29 cellular contexts compared by ENCODE assay signal in the genomic region with DNA sequence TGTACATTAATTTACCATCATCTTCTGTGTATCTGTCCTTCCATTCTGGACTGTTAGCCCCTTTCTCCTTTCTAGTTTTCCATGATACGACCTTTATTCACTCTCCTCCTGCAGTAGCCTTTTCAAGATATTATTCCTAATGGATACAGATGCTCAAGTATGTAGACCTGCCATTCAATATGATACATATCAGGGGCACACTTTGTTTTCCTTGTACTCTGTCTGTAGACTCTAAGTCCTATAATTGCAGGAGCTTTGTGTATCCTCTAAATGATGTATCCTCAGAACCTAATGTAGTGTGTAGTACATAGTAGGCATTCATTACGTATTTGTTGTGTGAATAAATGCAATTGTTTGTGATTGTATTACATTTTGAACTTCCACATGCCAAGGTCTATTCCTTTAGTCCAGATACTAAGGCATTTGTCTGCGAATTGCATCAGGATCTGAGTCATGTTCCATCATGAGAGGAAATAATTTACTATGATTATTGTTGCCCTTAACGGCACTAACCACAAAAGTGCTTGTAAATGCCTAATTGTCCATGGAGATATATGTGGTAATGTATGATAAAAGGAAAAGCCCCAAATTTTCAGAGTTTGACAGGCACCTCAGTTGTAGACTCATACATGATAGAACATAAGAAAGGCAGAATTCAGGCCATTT. TPM values are rescaled to one million over a fixed set of nuclear protein-coding genes. Genes with fewer than 3 reads are reported as not detected.
DNase-seq lines count a peak whose midpoint lies in the region; ATAC-seq, FAIRE-seq and TF ChIP-seq lines count a peak whose summit lies in the region.
"Had no signal": no experiment of that assay in that cellular context is flagged by ENCODE, and none has a peak within 500 bp of the region (broad histone marks: within the 10 kb centered on the region; RNA-seq: fewer than 3 reads in every experiment).

No MANE protein-coding gene starts in this region.

- TF ChIP-seq CTCF in astrocyte of the cerebellum (IDR thresholded peaks at IDR 0.05; ENCODE audit: low read depth, low read length, missing control alignments) (no peak), esophagus muscularis mucosa (IDR thresholded peaks at IDR 0.05) (no peak), left ventricle myocardium inferior (IDR thresholded peaks at IDR 0.05; ENCODE audit: borderline replicate concordance) (no peak)

- no peaks in the 10 kb centered on the region for H3K9me3 ChIP-seq in esophagus muscularis mucosa
- H3K9me3 ChIP-seq in left ventricle myocardium inferior (replicated peaks) = peaks cover 3% of the 10 kb centered on the region
- H3K9me3 ChIP-seq: colonic mucosa, heart left ventricle, upper lobe of right lung had no signal

- TF ChIP-seq POLR2A in esophagus muscularis mucosa (IDR thresholded peaks at IDR 0.05; ENCODE audit: low read depth) = no peak

- no peak for ATAC-seq in activated naive CD8-positive, alpha-beta T cell treated with anti-CD3 and anti-CD28 coated beads, Interleukin-2, amount 50 U/mL, for 24 hours
- ATAC-seq: heart left ventricle, K562, T-cell, upper lobe of right lung had no signal

- DNase-seq in A172 (ENCODE audit: low spot score) (peak; percentile 44), NCI-H226 (peak; percentile 6), astrocyte of the cerebellum (ENCODE audit: low read depth) (peak; percentile 3), foreskin melanocyte (peak; percentile 35), esophagus muscularis mucosa (ENCODE audit: extremely low spot score) (no peak), left ventricle myocardium inferior (no peak), GM19239 (ENCODE audit: insufficient read length, low spot score) (no peak)
- DNase-seq in activated naive CD8-positive, alpha-beta T cell treated with anti-CD3 and anti-CD28 coated beads, Interleukin-2, amount 50 U/mL, for 24 hours = no peak
- DNase-seq: activated CD4-positive, alpha-beta T cell treated with anti-CD3 and anti-CD28 coated beads for 1 hour; activated CD8-positive, alpha-beta memory T cell treated with anti-CD3 and anti-CD28 coated beads for 24 hours; activated gamma-delta T cell; activated T-cell treated with anti-CD3 and anti-CD28 coated beads, Interleukin-2, amount 50 U/mL, for 1 hour; AML-193; brain microvascular endothelial cell; CD4-positive, alpha-beta memory T cell; colonic mucosa; DMS153; heart left ventricle; naive B cell; NCI-H1436 treated with DMSO at 0.1 percent for 48 hours; nucleus accumbens; SHP77 treated with DMSO at 0.1 percent for 48 hours; stimulated activated CD4-positive, alpha-beta T cell treated with anti-CD3 and anti-CD28 coated beads, Interleukin-2, amount 100 ng/mL, for 24 hours; substantia nigra; T-cell; upper lobe of right lung had no signal

- H3K27me3 ChIP-seq in esophagus muscularis mucosa (no peaks in the 10 kb centered on the region), left ventricle myocardium inferior (ENCODE audit: low read depth) (no peaks in the 10 kb centered on the region)
- H3K27me3 ChIP-seq: brain microvascular endothelial cell, colonic mucosa, heart left ventricle, upper lobe of right lung had no signal

- FAIRE-seq in GM19239 (lab: Jason Lieb, UNC) = no peak
- FAIRE-seq: A204.1, K562 had no signal

- H3K27ac Mint-ChIP-seq in activated naive CD8-positive, alpha-beta T cell treated with anti-CD3 and anti-CD28 coated beads, Interleukin-2, amount 50 U/mL, for 24 hours = no peak overlapping the region
- H3K27ac Mint-ChIP-seq: CD4-positive, alpha-beta memory T cell; naive B cell; T-cell had no signal

- H3K27me3 Mint-ChIP-seq in activated naive CD8-positive, alpha-beta T cell treated with anti-CD3 and anti-CD28 coated beads, Interleukin-2, amount 50 U/mL, for 24 hours = no peaks in the 10 kb centered on the region
- H3K27me3 Mint-ChIP-seq: CD4-positive, alpha-beta memory T cell; naive B cell; T-cell had no signal

- H3K27ac ChIP-seq in esophagus muscularis mucosa (replicated peaks in 1 of 4) (no peak overlapping the region), left ventricle myocardium inferior (replicated peaks) (no peak overlapping the region)
- H3K27ac ChIP-seq: brain microvascular endothelial cell, colonic mucosa, heart left ventricle, skin epidermis, upper lobe of right lung had no signal

- H3K36me3 Mint-ChIP-seq in activated naive CD8-positive, alpha-beta T cell treated with anti-CD3 and anti-CD28 coated beads, Interleukin-2, amount 50 U/mL, for 24 hours (ENCODE audit: low read depth) = no peaks in the 10 kb centered on the region
- H3K36me3 Mint-ChIP-seq: CD4-positive, alpha-beta memory T cell; naive B cell; T-cell had no signal

- in situ Hi-C loops in astrocyte of the cerebellum (cut with HindIII; ENCODE audit: low sequenced_read_pairs) = no loop called here

- H3K4me3 ChIP-seq in astrocyte of the cerebellum (ENCODE audit: low read depth, low read length) = no peak overlapping the region
- no peak overlapping the region for H3K4me3 ChIP-seq in esophagus muscularis mucosa
- no peak overlapping the region for H3K4me3 ChIP-seq in left ventricle myocardium inferior
- H3K4me3 ChIP-seq: colonic mucosa, heart left ventricle, K562, skin epidermis, upper lobe of right lung had no signal

- no peak overlapping the region for H3K4me3 Mint-ChIP-seq in activated naive CD8-positive, alpha-beta T cell treated with anti-CD3 and anti-CD28 coated beads, Interleukin-2, amount 50 U/mL, for 24 hours
- H3K4me3 Mint-ChIP-seq: CD4-positive, alpha-beta memory T cell; T-cell had no signal

- H3K9me3 Mint-ChIP-seq in activated naive CD8-positive, alpha-beta T cell treated with anti-CD3 and anti-CD28 coated beads, Interleukin-2, amount 50 U/mL, for 24 hours = peaks cover 13% of the 10 kb centered on the region

- intact Hi-C loops in esophagus muscularis mucosa (cut with DNase I) = no loop called here
- intact Hi-C loops in left ventricle myocardium inferior (cut with micrococcal nuclease) = no loop called here

- H3K4me1 ChIP-seq in esophagus muscularis mucosa (no peaks in the 10 kb centered on the region), left ventricle myocardium inferior (no peaks in the 10 kb centered on the region)
- H3K4me1 ChIP-seq: colonic mucosa, heart left ventricle, upper lobe of right lung had no signal

- no peaks in the 10 kb centered on the region for H3K4me1 Mint-ChIP-seq in activated naive CD8-positive, alpha-beta T cell treated with anti-CD3 and anti-CD28 coated beads, Interleukin-2, amount 50 U/mL, for 24 hours
- H3K4me1 Mint-ChIP-seq: CD4-positive, alpha-beta memory T cell; naive B cell; T-cell had no signal

- H3K36me3 ChIP-seq in esophagus muscularis mucosa (no peaks in the 10 kb centered on the region), left ventricle myocardium inferior (no peaks in the 10 kb centered on the region)
- H3K36me3 ChIP-seq: brain microvascular endothelial cell, colonic mucosa, heart left ventricle, upper lobe of right lung had no signal

- TF ChIP-seq EP300 in esophagus muscularis mucosa (IDR thresholded peaks at IDR 0.05) = no peak

- 84% methylated on average over 4 of the region's 4 CpGs for WGBS in esophagus muscularis mucosa

RNA-seq across cellular contexts. Expression of a gene that starts 57.1 kb away (rescaled TPM):
- not detected in 2 replicates for total RNA-seq in A172 (2014; rRNA removed; shearing (Covaris generic))
- total RNA-seq in esophagus muscularis mucosa = not detected
- not detected for total RNA-seq in left ventricle myocardium inferior
- total RNA-seq: CD4-positive, alpha-beta memory T cell; colonic mucosa; heart left ventricle; K562; T-cell; upper lobe of right lung had no signal

Comparison
In these comparisons a context has a peak if more than half of its experiments do, and no peak if none do; other contexts are left out.
1. DNase-seq: peak in A172 (single experiment), NCI-H226 (single experiment), astrocyte of the cerebellum (single experiment) and foreskin melanocyte (single experiment); none in esophagus muscularis mucosa (single experiment), activated naive CD8-positive, alpha-beta T cell treated with anti-CD3 and anti-CD28 coated beads, Interleukin-2, amount 50 U/mL, for 24 hours (single experiment), left ventricle myocardium inferior (single experiment) and GM19239 (single experiment).